8 cellular contexts compared by ENCODE assay signal in the genomic region with DNA sequence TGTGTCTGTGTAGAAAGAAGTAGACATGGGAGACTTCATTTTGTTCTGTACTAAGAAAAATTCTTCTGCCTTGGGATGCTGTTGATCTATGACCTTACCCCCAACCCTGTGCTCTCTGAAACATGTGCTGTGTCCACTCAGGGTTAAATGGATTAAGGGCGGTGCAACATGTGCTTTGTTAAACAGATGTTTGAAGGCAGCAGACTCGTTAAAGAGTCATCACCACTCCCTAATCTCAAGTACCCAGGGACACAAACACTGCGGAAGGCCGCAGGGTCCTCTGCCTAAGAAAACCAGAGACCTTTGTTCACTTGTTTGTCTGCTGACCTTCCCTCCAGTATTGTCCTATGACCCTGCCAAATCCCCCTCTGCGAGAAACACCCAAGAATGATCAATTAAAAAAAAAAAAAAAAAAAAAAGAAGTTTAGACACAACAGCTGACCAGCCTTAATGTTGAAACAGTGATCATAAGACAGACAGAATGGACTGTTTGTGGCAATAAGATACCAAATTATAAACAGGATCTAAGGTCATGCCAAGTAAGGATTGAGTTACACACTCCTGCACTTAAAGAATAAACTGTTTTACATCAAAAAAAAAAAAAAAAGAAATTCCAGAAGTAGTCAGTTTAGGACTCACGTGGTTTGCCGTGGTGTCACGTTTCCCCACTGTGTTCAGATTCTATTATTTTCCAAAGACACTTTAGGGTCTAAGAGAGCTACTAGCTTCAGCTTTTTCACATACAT. TPM values are rescaled to one million over a fixed set of nuclear protein-coding genes. Genes with fewer than 3 reads are reported as not detected.
A peak's percentile ranks its signal among the peaks of the same experiment; 100 is the strongest.
DNase-seq lines count a peak whose midpoint lies in the region; ATAC-seq and TF ChIP-seq lines count a peak whose summit lies in the region.
"Not testable (repeated sequence)": the region's sequence is repeated elsewhere in the genome, so short reads cannot be mapped to it uniquely, and the experiment has no call there.

No MANE protein-coding gene starts in this region.

- ATAC-seq in upper lobe of right lung: peak; percentile 58

- TF ChIP-seq CTCF in glutamatergic neuron (IDR thresholded peaks at IDR 0.05; ENCODE audit: partially characterized antibody, unreplicated experiment); neural crest cell (conservative IDR thresholded peaks at IDR 0.05); upper lobe of right lung (IDR thresholded peaks at IDR 0.05): not testable (repeated sequence)

- peaks cover 52% of the 10 kb centered on the region for H3K36me3 Mint-ChIP-seq in activated CD4-positive, alpha-beta T cell treated with anti-CD3 and anti-CD28 coated beads, Interleukin-2, amount 10 ng/mL, durations not matched to agents 24 days and 14 days (ENCODE audit: low read depth)
- H3K36me3 Mint-ChIP-seq in glutamatergic neuron (ENCODE audit: unreplicated experiment) (peaks cover 33% of the 10 kb centered on the region), neural crest cell (ENCODE audit: low read depth) (peaks cover 46% of the 10 kb centered on the region)

- H3K4me1 Mint-ChIP-seq in activated CD4-positive, alpha-beta T cell treated with anti-CD3 and anti-CD28 coated beads, Interleukin-2, amount 10 ng/mL, durations not matched to agents 24 days and 14 days: peaks cover 13% of the 10 kb centered on the region
- H3K4me1 Mint-ChIP-seq in glutamatergic neuron (ENCODE audit: low read depth, unreplicated experiment) (peaks cover 12% of the 10 kb centered on the region), neural crest cell (peaks cover 20% of the 10 kb centered on the region)

- TF ChIP-seq POLR2A in erythroblast (IDR thresholded peaks at IDR 0.05; ENCODE audit: low read length): not testable (repeated sequence)

- not testable (repeated sequence) for H3K4me1 ChIP-seq in upper lobe of right lung

- intact Hi-C loops in activated CD4-positive, alpha-beta T cell treated with anti-CD3 and anti-CD28 coated beads, Interleukin-2, amount 10 ng/mL, durations not matched to agents 24 days and 14 days (cut with micrococcal nuclease); upper lobe of right lung (cut with DNase I): not testable (repeated sequence)

- H3K36me3 ChIP-seq in upper lobe of right lung: not testable (repeated sequence)

- not testable (repeated sequence) for H3K4me3 Mint-ChIP-seq in activated CD4-positive, alpha-beta T cell treated with anti-CD3 and anti-CD28 coated beads, Interleukin-2, amount 10 ng/mL, durations not matched to agents 24 days and 14 days; glutamatergic neuron (ENCODE audit: unreplicated experiment)
- H3K4me3 Mint-ChIP-seq in neural crest cell: peak overlapping the region; percentile 47

- not testable (repeated sequence) for H3K27ac Mint-ChIP-seq in activated CD4-positive, alpha-beta T cell treated with anti-CD3 and anti-CD28 coated beads, Interleukin-2, amount 10 ng/mL, durations not matched to agents 24 days and 14 days; neural crest cell (ENCODE audit: unreplicated experiment)
- peak overlapping the region; percentile 54 for H3K27ac Mint-ChIP-seq in glutamatergic neuron (ENCODE audit: unreplicated experiment)

- not testable (repeated sequence) for H3K27ac ChIP-seq in upper lobe of right lung

- not testable (repeated sequence) for H3K27me3 ChIP-seq in upper lobe of right lung

- H3K4me3 ChIP-seq in upper lobe of right lung: not testable (repeated sequence)

- DNase-seq in COLO829 (ENCODE audit: low spot score) (peak; percentile 40), HCEC 1CT (peak; percentile 49), NCI-H510A treated with DMSO at 0.1 percent for 48 hours (lab: John Stamatoyannopoulos, UW) (peak; percentile 8), erythroblast (lab: John Stamatoyannopoulos, UW) (peak; percentile 13 to 54)
- peak; percentile 3 for DNase-seq in activated CD4-positive, alpha-beta T cell treated with anti-CD3 and anti-CD28 coated beads, Interleukin-2, amount 10 ng/mL, durations not matched to agents 24 days and 14 days
- not testable (repeated sequence) for DNase-seq in glutamatergic neuron; neural crest cell (ENCODE audit: low read depth, low spot score); upper lobe of right lung

- not testable (repeated sequence) for H3K27me3 Mint-ChIP-seq in activated CD4-positive, alpha-beta T cell treated with anti-CD3 and anti-CD28 coated beads, Interleukin-2, amount 10 ng/mL, durations not matched to agents 24 days and 14 days; glutamatergic neuron (ENCODE audit: unreplicated experiment); neural crest cell (ENCODE audit: low read depth)

- H3K9me3 Mint-ChIP-seq in activated CD4-positive, alpha-beta T cell treated with anti-CD3 and anti-CD28 coated beads, Interleukin-2, amount 10 ng/mL, durations not matched to agents 24 days and 14 days: peaks cover 27% of the 10 kb centered on the region
- peaks cover 13% of the 10 kb centered on the region for H3K9me3 Mint-ChIP-seq in glutamatergic neuron (ENCODE audit: unreplicated experiment)
- H3K9me3 Mint-ChIP-seq in neural crest cell: peaks cover 23% of the 10 kb centered on the region

- not testable (repeated sequence) for H3K9me3 ChIP-seq in upper lobe of right lung

RNA-seq across cellular contexts. Expression of a gene that starts 18.9 kb away (rescaled TPM):
- total RNA-seq in activated CD4-positive, alpha-beta T cell treated with anti-CD3 and anti-CD28 coated beads, Interleukin-2, amount 10 ng/mL, durations not matched to agents 24 days and 14 days: 17.6 and 19.3 TPM in 2 replicates
- 13.6 TPM for total RNA-seq in glutamatergic neuron (ENCODE audit: unreplicated experiment)
- 18.4 and 20.4 TPM in 2 replicates for total RNA-seq in neural crest cell
- total RNA-seq in upper lobe of right lung: 13.7 TPM
